In genomic region chr13:45834411-45834994, GRCh38 we compare ENCODE assay signal across 26 cellular contexts. TPM values are rescaled to one million over a fixed set of nuclear protein-coding genes. Genes with fewer than 3 reads are reported as not detected.
"Had no signal": no experiment of that assay in that cellular context is flagged by ENCODE, and none has a peak within 500 bp of the region (broad histone marks: within the 10 kb centered on the region; RNA-seq: fewer than 3 reads in every experiment).

No MANE protein-coding gene starts in this region.

- H3K9ac ChIP-seq: parathyroid adenoma had no signal

- H3K79me2 ChIP-seq: hepatocyte, parathyroid adenoma had no signal

- DNase-seq: activated CD4-positive, alpha-beta T cell treated with anti-CD3 and anti-CD28 coated beads for 1 hour; activated CD4-positive, alpha-beta T cell treated with anti-CD3 and anti-CD28 coated beads, Interleukin-2, amount 50 U/mL, for 1 hour; activated CD8-positive, alpha-beta memory T cell treated with anti-CD3 and anti-CD28 coated beads, Interleukin-2, amount 50 U/mL, for 4 hours; activated CD8-positive, alpha-beta T cell treated with anti-CD3 and anti-CD28 coated beads, Interleukin-2, amount 10 ng/mL, durations not matched to agents 7 days and 5 days; activated naive CD4-positive, alpha-beta T cell; activated naive CD8-positive, alpha-beta T cell treated with anti-CD3 and anti-CD28 coated beads for 36 hours; activated T-cell treated with anti-CD3 and anti-CD28 coated beads, Interleukin-2, amount 50 U/mL, for 4 hours; effector CD8-positive, alpha-beta T cell; erythroblast; glutamatergic neuron; immature natural killer cell; left lung; naive thymus-derived CD8-positive, alpha-beta T cell; stimulated activated CD4-positive, alpha-beta T cell treated with anti-CD3 and anti-CD28 coated beads, Interleukin-2, amount 100 ng/mL, for 48 hours; stimulated activated naive CD4-positive, alpha-beta T cell; WERI-Rb-1 had no signal

- H3K36me3 ChIP-seq: left lung, neutrophil, thoracic aorta, vagina, WERI-Rb-1 had no signal

- H2AFZ ChIP-seq: hepatocyte, parathyroid adenoma had no signal

- H3K27ac ChIP-seq: foreskin keratinocyte, hepatocyte, left lung, neutrophil, parathyroid adenoma, thoracic aorta, vagina, WERI-Rb-1 had no signal

- H3K27me3 ChIP-seq: foreskin keratinocyte, hepatocyte, left lung, neutrophil, vagina had no signal

- H3K4me1 ChIP-seq: foreskin keratinocyte, left lung, parathyroid adenoma had no signal

- H3K9me3 ChIP-seq: left lung, neutrophil, thoracic aorta, vagina had no signal

- H3K4me3 ChIP-seq: hepatocyte, left lung, lung, thoracic aorta, vagina had no signal

- ATAC-seq: activated CD8-positive, alpha-beta T cell treated with anti-CD3 and anti-CD28 coated beads, Interleukin-2, amount 10 ng/mL, durations not matched to agents 7 days and 5 days; activated T-cell treated with anti-CD3 and anti-CD28 coated beads, Interleukin-2, amount 50 U/mL, for 4 hours; naive thymus-derived CD8-positive, alpha-beta T cell had no signal

- H3K4me2 ChIP-seq: hepatocyte had no signal

RNA-seq across cellular contexts. Expression of gene SIAH3, which starts 17.1 kb away (rescaled TPM):
- total RNA-seq: activated CD8-positive, alpha-beta T cell treated with anti-CD3 and anti-CD28 coated beads, Interleukin-2, amount 10 ng/mL, durations not matched to agents 7 days and 5 days; cardiac septum; dermis blood vessel endothelial cell; sciatic nerve; thoracic aorta; vagina had no signal
- polyA plus RNA-seq: hepatocyte, immature natural killer cell had no signal
